In genomic region chr11:29447821-29448220, GRCh38 we compare ENCODE assay signal across 19 cellular contexts.
"Had no signal": no experiment of that assay in that cellular context is flagged by ENCODE, and none has a peak within 500 bp of the region (broad histone marks: within the 10 kb centered on the region; RNA-seq: fewer than 3 reads in every experiment).

No MANE protein-coding gene starts in this region.

- H3K9me3 ChIP-seq: SJSA1, SK-N-SH had no signal

- H3K36me3 ChIP-seq: SJSA1 had no signal

- H3K9ac ChIP-seq: KMS-11, SK-N-SH had no signal

- H3K4me3 ChIP-seq: PC-9, SJSA1 had no signal

- H3K4me1 ChIP-seq: SJSA1 had no signal

- DNase-seq: MM.1S, NCI-H1092, NCI-H1105, NCI-H1436 treated with DMSO at 0.1 percent for 48 hours, NCI-H1694 treated with DMSO at 0.1 percent for 48 hours, NCI-H187 treated with DMSO at 0.1 percent for 48 hours, NCI-H2029, NCI-H2227 treated with DMSO at 0.1 percent for 48 hours, NCI-H345, NCI-H510A treated with DMSO at 0.1 percent for 48 hours, NCI-H524 treated with DMSO at 0.1 percent for 48 hours, NCI-H526 treated with DMSO at 0.1 percent for 48 hours, NCI-H774, PC-9, SIG-M5, SK-N-SH had no signal

- H2AFZ ChIP-seq: PC-9 had no signal

- H3K27me3 ChIP-seq: SJSA1 had no signal

- H3K27ac ChIP-seq: KMS-11, PC-9, RWPE1, SJSA1 had no signal

- H3K4me2 ChIP-seq: KMS-11, PC-9, SK-N-SH had no signal
